ENCODE assay signal across 10 cellular contexts in the genomic region with DNA sequence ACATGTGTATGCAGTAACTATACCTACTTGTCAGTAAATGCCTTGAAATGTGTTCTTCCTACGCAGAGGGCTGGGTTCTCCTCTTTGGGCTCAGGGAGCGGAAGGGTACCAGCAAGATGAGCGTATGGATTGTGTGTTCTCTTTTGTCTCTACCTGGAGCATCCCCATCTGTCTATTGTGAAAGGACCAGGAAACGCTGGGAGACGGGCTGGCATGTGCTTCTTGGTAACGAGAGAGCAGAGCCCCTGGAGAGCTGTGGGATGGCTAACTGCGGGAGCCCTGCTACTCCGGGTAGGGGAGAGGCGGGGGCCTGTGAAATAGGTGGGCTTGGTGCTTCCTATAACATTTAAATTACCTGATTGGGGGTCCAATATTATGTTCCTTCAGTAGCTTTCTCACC.
A peak's percentile ranks its signal among the peaks of the same experiment; 100 is the strongest.
DNase-seq lines count a peak whose midpoint lies in the region; ATAC-seq and TF ChIP-seq lines count a peak whose summit lies in the region.
"Had no signal": no experiment of that assay in that cellular context is flagged by ENCODE, and none has a peak within 500 bp of the region (broad histone marks: within the 10 kb centered on the region; RNA-seq: fewer than 3 reads in every experiment).

No MANE protein-coding gene starts in this region.

- no peak overlapping the region for H3K4me3 Mint-ChIP-seq in CD4-positive, alpha-beta T cell

- intact Hi-C loops in CD4-positive, alpha-beta T cell (cut with DNase I, micrococcal nuclease) = loop anchor here in 1 of 2 experiments (5.0 kb wide), 1 partner anchor 36 kb away; no protein-coding TSS in a partner anchor

- H3K4me3 ChIP-seq in esophagus (ENCODE audit: low read depth in 1 of 2, low read length in 2 of 2) (no peak overlapping the region), trophoblast cell (ENCODE audit: low read depth, low read length) (no peak overlapping the region), foreskin fibroblast (ENCODE audit: low read depth in 1 of 2, low read length in 2 of 2) (no peak overlapping the region)

- no peak overlapping the region for H3K14ac ChIP-seq in trophoblast cell (ENCODE audit: low read length)

- H3K27ac Mint-ChIP-seq in CD4-positive, alpha-beta T cell = no peak overlapping the region

- H3K4me1 Mint-ChIP-seq in CD4-positive, alpha-beta T cell (ENCODE audit: low read depth) = peaks cover 44% of the 10 kb centered on the region

- TF ChIP-seq CTCF in CD4-positive, alpha-beta T cell (IDR thresholded peaks at IDR 0.05) = no peak
- no peak for TF ChIP-seq CTCF in foreskin fibroblast (IDR thresholded peaks at IDR 0.05; ENCODE audit: low read depth, low read length)

- H3K27ac ChIP-seq in CD4-positive, alpha-beta T cell (ENCODE audit: low read depth, low read length) = peak overlapping the region; percentile 1
- H3K27ac ChIP-seq in esophagus (ENCODE audit: low read depth in 2 of 2, low read length in 1 of 2) = peak overlapping the region; percentile 62 to 74
- no peak overlapping the region for H3K27ac ChIP-seq in trophoblast cell (ENCODE audit: low read depth, low read length)

- H4K12ac ChIP-seq in trophoblast cell (ENCODE audit: low read depth, low read length) = no peak overlapping the region

- peaks cover 6% of the 10 kb centered on the region for H3K79me1 ChIP-seq in trophoblast cell (ENCODE audit: low read length)

- WGBS in esophagus, 2 donors = 70 to 78% methylated on average over 9 of the region's 9 CpGs
- WGBS in trophoblast cell (ENCODE audit: extremely low coverage, insufficient coverage, insufficient read length) = no CpG with 5 or more reads among the region's 9 CpGs

- ATAC-seq in CD4-positive, alpha-beta T cell (ENCODE audit: poor library complexity) = no peak
- ATAC-seq in HG03571 (IDR thresholded peaks at IDR 0.05; ENCODE audit: unreplicated experiment) = no peak

- no peak overlapping the region for H2BK5ac ChIP-seq in trophoblast cell (ENCODE audit: low read depth, low read length, poor library complexity)

- POLR2A ChIA-PET in CD4-positive, alpha-beta T cell (lab: Charles Lee) = no interaction called here

- no peak overlapping the region for H3K23ac ChIP-seq in trophoblast cell (ENCODE audit: low read length)

- H4K91ac ChIP-seq in trophoblast cell (ENCODE audit: low read depth, low read length) = no peak overlapping the region

- DNase-seq in CD4-positive, alpha-beta T cell = no peak
- DNase-seq in NCI-H69 (lab: John Stamatoyannopoulos, UW) (peak; percentile 97), trophoblast cell (peak; percentile 59 to 78), NCI-H526 (lab: John Stamatoyannopoulos, UW) (no peak), foreskin fibroblast (no peak), NCI-H1694 (lab: John Stamatoyannopoulos, UW) (no peak)
- DNase-seq: activated CD4-positive, CD25-positive, alpha-beta regulatory T cell; NCI-H1930 had no signal

- H2AK5ac ChIP-seq in trophoblast cell (ENCODE audit: low read length) = no peak overlapping the region

- no peak overlapping the region for H2BK12ac ChIP-seq in trophoblast cell (ENCODE audit: low read length)

- peak overlapping the region; percentile 3 for H3K4me2 ChIP-seq in trophoblast cell (ENCODE audit: low read length)

- H3K9me3 Mint-ChIP-seq in CD4-positive, alpha-beta T cell = no peaks in the 10 kb centered on the region

- H3K4ac ChIP-seq in trophoblast cell (ENCODE audit: low read depth, low read length) = no peak overlapping the region

- no peak overlapping the region for H3K18ac ChIP-seq in trophoblast cell (ENCODE audit: low read length)

- H3K4me1 ChIP-seq in esophagus (ENCODE audit: control insufficient read depth in 2 of 2, insufficient read depth in 2 of 2, low read length in 1 of 2) = peaks cover 0 to 2% of the 10 kb centered on the region in 2 donors
- peaks cover 3 to 13% of the 10 kb centered on the region in 2 experiments for H3K4me1 ChIP-seq in trophoblast cell (ENCODE audit: control insufficient read depth in 1 of 2, insufficient read depth in 2 of 2, low read length in 2 of 2)

- peak overlapping the region; percentile 11 for H2BK120ac ChIP-seq in trophoblast cell (ENCODE audit: insufficient read depth, low read length, poor library complexity)

- CTCF ChIA-PET in CD4-positive, alpha-beta T cell (lab: Charles Lee) = no interaction called here

- H3K36me3 ChIP-seq in esophagus (ENCODE audit: control insufficient read depth in 2 of 2, insufficient read depth in 2 of 2, low read length in 1 of 2) (no peaks in the 10 kb centered on the region), trophoblast cell (ENCODE audit: control insufficient read depth in 1 of 2, insufficient read depth in 2 of 2, low read length in 2 of 2) (no peaks in the 10 kb centered on the region)

- H3K27me3 Mint-ChIP-seq in CD4-positive, alpha-beta T cell = no peaks in the 10 kb centered on the region

- H3K36me3 Mint-ChIP-seq in CD4-positive, alpha-beta T cell (ENCODE audit: low read depth) = peaks cover 39% of the 10 kb centered on the region

- no peak overlapping the region for H4K8ac ChIP-seq in trophoblast cell (ENCODE audit: low read depth, low read length)

- no peaks in the 10 kb centered on the region for H3K9me3 ChIP-seq in CD4-positive, alpha-beta T cell (ENCODE audit: control insufficient read depth, low read length)
- H3K9me3 ChIP-seq in esophagus (ENCODE audit: control insufficient read depth in 2 of 2, insufficient read depth in 1 of 2, low read depth in 1 of 2, low read length in 1 of 2) = no peaks in the 10 kb centered on the region
- peaks cover 2% of the 10 kb centered on the region for H3K9me3 ChIP-seq in trophoblast cell (ENCODE audit: insufficient read depth, low read depth, low read length)

- no peak overlapping the region for H3K9ac ChIP-seq in trophoblast cell (ENCODE audit: low read length)

- no peaks in the 10 kb centered on the region for H3K27me3 ChIP-seq in CD4-positive, alpha-beta T cell (ENCODE audit: control insufficient read depth, insufficient read depth, low read length)
- H3K27me3 ChIP-seq in esophagus (ENCODE audit: control insufficient read depth in 1 of 2, insufficient read depth in 2 of 2, low read length in 2 of 2) = no peaks in the 10 kb centered on the region
- no peaks in the 10 kb centered on the region for H3K27me3 ChIP-seq in trophoblast cell (ENCODE audit: insufficient read depth, low read length)

- H2AFZ ChIP-seq in trophoblast cell (ENCODE audit: insufficient read depth, low read length, poor library complexity) = no peak overlapping the region

- no peaks in the 10 kb centered on the region for H3K79me2 ChIP-seq in trophoblast cell (ENCODE audit: control insufficient read depth, insufficient read depth, low read length, poor library complexity)

Comparison
In these comparisons a context has a peak if more than half of its experiments do, and no peak if none do; other contexts are left out.
1. DNase-seq: peak in NCI-H69 (single experiment) and trophoblast cell (2 of 2); none in CD4-positive, alpha-beta T cell (0 of 10), NCI-H526 (0 of 2), foreskin fibroblast (0 of 2) and NCI-H1694 (single experiment).